ENCODE assay signal across 7 cellular contexts in genomic region chr7:102769657-102770192, GRCh38. TPM values are rescaled to one million over a fixed set of nuclear protein-coding genes. Genes with fewer than 3 reads are reported as not detected.
DNase-seq lines count a peak whose midpoint lies in the region; ATAC-seq, FAIRE-seq and TF ChIP-seq lines count a peak whose summit lies in the region.
"Not testable (repeated sequence)": the region's sequence is repeated elsewhere in the genome, so short reads cannot be mapped to it uniquely, and the experiment has no call there.

No MANE protein-coding gene starts in this region.

- CTCF ChIA-PET in activated CD4-positive, alpha-beta T cell treated with anti-CD3 and anti-CD28 coated beads for 36 hours (lab: Charles Lee): interaction anchor here (0.6 kb wide), 1 partner anchor 292 kb away, joined by 3 read pairs; no protein-coding TSS in a partner anchor

- ATAC-seq in GM18498 (IDR thresholded peaks at IDR 0.05; ENCODE audit: unreplicated experiment) (peak; percentile 21), HG02759 (IDR thresholded peaks at IDR 0.05; ENCODE audit: unreplicated experiment) (peak; percentile 27), HG03354 (IDR thresholded peaks at IDR 0.05; ENCODE audit: poor library complexity, severe bottlenecking, unreplicated experiment) (peak; percentile 36)
- peak; percentile 12 for ATAC-seq in activated CD4-positive, alpha-beta T cell treated with anti-CD3 and anti-CD28 coated beads for 36 hours
- peak; percentile 59 for ATAC-seq in stimulated activated naive CD8-positive, alpha-beta T cell treated with anti-CD3 and anti-CD28 coated beads, Interleukin-15, Interleukin-2, amounts not matched to agents 100 U/mL and 50 U/mL, for 24 hours

- H3K4me3 ChIP-seq in bronchial epithelial cell (ENCODE audit: low read depth, low read length): not testable (repeated sequence)

- not testable (repeated sequence) for H3K4me1 Mint-ChIP-seq in activated CD4-positive, alpha-beta T cell treated with anti-CD3 and anti-CD28 coated beads for 36 hours

- POLR2A ChIA-PET in activated CD4-positive, alpha-beta T cell treated with anti-CD3 and anti-CD28 coated beads for 36 hours (lab: Charles Lee): not testable (repeated sequence)

- not testable (repeated sequence) for H3K4me3 Mint-ChIP-seq in activated CD4-positive, alpha-beta T cell treated with anti-CD3 and anti-CD28 coated beads for 36 hours

- not testable (repeated sequence) for H3K9me3 Mint-ChIP-seq in activated CD4-positive, alpha-beta T cell treated with anti-CD3 and anti-CD28 coated beads for 36 hours (ENCODE audit: low read depth)

- not testable (repeated sequence) for H3K36me3 ChIP-seq in bronchial epithelial cell (ENCODE audit: control insufficient read depth, insufficient read depth, low read length)

- intact Hi-C loops in activated CD4-positive, alpha-beta T cell treated with anti-CD3 and anti-CD28 coated beads for 36 hours (cut with DNase I, micrococcal nuclease): not testable (repeated sequence)

- not testable (repeated sequence) for DNase-seq in GM19239 (ENCODE audit: insufficient read length, low spot score); activated CD4-positive, alpha-beta T cell treated with anti-CD3 and anti-CD28 coated beads for 36 hours; bronchial epithelial cell (ENCODE audit: low read depth); stimulated activated naive CD8-positive, alpha-beta T cell treated with anti-CD3 and anti-CD28 coated beads, Interleukin-15, Interleukin-2, amounts not matched to agents 100 U/mL and 50 U/mL, for 24 hours

- H3K27ac Mint-ChIP-seq in activated CD4-positive, alpha-beta T cell treated with anti-CD3 and anti-CD28 coated beads for 36 hours: not testable (repeated sequence)

- not testable (repeated sequence) for H3K27me3 Mint-ChIP-seq in activated CD4-positive, alpha-beta T cell treated with anti-CD3 and anti-CD28 coated beads for 36 hours

- H3K27me3 ChIP-seq in bronchial epithelial cell (ENCODE audit: control insufficient read depth, insufficient read depth, low read length): not testable (repeated sequence)

- FAIRE-seq in GM19239 (lab: Jason Lieb, UNC) (peak; percentile 26), bronchial epithelial cell (lab: Jason Lieb, UNC) (peak; percentile 55)

- H3K36me3 Mint-ChIP-seq in activated CD4-positive, alpha-beta T cell treated with anti-CD3 and anti-CD28 coated beads for 36 hours (ENCODE audit: low read depth): not testable (repeated sequence)

- TF ChIP-seq CTCF in bronchial epithelial cell (IDR thresholded peaks at IDR 0.05; ENCODE audit: insufficient read depth, low read length, severe bottlenecking): not testable (repeated sequence)

RNA-seq across cellular contexts. Expression of gene FAM185A, which starts 20.9 kb away (rescaled TPM):
- 1 to 10 TPM; 7.9 to 8.8 TPM for total RNA-seq in activated CD4-positive, alpha-beta T cell treated with anti-CD3 and anti-CD28 coated beads for 36 hours
- 9.2 and 11.4 TPM in 2 replicates for total RNA-seq in bronchial epithelial cell
